Comparison of ENCODE assay signal across 26 cellular contexts in genomic region chr17:37637956-37638355, GRCh38.
"Had no signal": no experiment of that assay in that cellular context is flagged by ENCODE, and none has a peak within 500 bp of the region (broad histone marks: within the 10 kb centered on the region; RNA-seq: fewer than 3 reads in every experiment).

No MANE protein-coding gene starts in this region.

- H3K27me3 ChIP-seq: dorsolateral prefrontal cortex, esophagus muscularis mucosa, esophagus squamous epithelium, foreskin keratinocyte, gastrocnemius medialis, gastroesophageal sphincter, heart left ventricle, heart right ventricle, hepatocyte had no signal

- H2AFZ ChIP-seq: hepatocyte had no signal

- ATAC-seq: effector memory CD8-positive, alpha-beta T cell; esophagus mucosa; foreskin keratinocyte; gastrocnemius medialis; gastroesophageal sphincter; heart left ventricle; heart right ventricle had no signal

- DNase-seq: cortex of kidney; dermis blood vessel endothelial cell; dorsolateral prefrontal cortex; effector CD4-positive, alpha-beta T cell; effector CD8-positive, alpha-beta T cell; effector memory CD4-positive, alpha-beta T cell; effector memory CD8-positive, alpha-beta T cell; endodermal cell; erythroblast; esophagus squamous epithelium; foreskin fibroblast; foreskin keratinocyte; foreskin melanocyte; gastrocnemius medialis; glutamatergic neuron; head of caudate nucleus; heart left ventricle; heart right ventricle; hippocampal formation had no signal

- H3K9me3 Mint-ChIP-seq: dendritic cell treated with granulocyte-macrophage colony-stimulating factor and Interleukin-4, amounts not matched to agents 40 ng/mL and 50 ng/mL, for 4 days; effector memory CD8-positive, alpha-beta T cell had no signal

- H3K27ac ChIP-seq: coronary artery, dorsolateral prefrontal cortex, epithelial cell of prostate, esophagus muscularis mucosa, esophagus squamous epithelium, foreskin keratinocyte, gastrocnemius medialis, gastroesophageal sphincter, heart left ventricle, heart right ventricle, hepatocyte had no signal

- H3K4me2 ChIP-seq: hepatocyte had no signal

- H3K27ac Mint-ChIP-seq: dendritic cell treated with granulocyte-macrophage colony-stimulating factor and Interleukin-4, amounts not matched to agents 40 ng/mL and 50 ng/mL, for 4 days; effector memory CD8-positive, alpha-beta T cell; endodermal cell had no signal

- H3K9me3 ChIP-seq: esophagus muscularis mucosa, esophagus squamous epithelium, gastrocnemius medialis, gastroesophageal sphincter, heart left ventricle, heart right ventricle had no signal

- H3K27me3 Mint-ChIP-seq: dendritic cell treated with granulocyte-macrophage colony-stimulating factor and Interleukin-4, amounts not matched to agents 40 ng/mL and 50 ng/mL, for 4 days; effector memory CD8-positive, alpha-beta T cell had no signal

- H3K4me3 ChIP-seq: coronary artery, dorsolateral prefrontal cortex, esophagus muscularis mucosa, esophagus squamous epithelium, gastrocnemius medialis, gastroesophageal sphincter, heart left ventricle, heart right ventricle, hepatocyte had no signal

- H3K4me3 Mint-ChIP-seq: dendritic cell treated with granulocyte-macrophage colony-stimulating factor and Interleukin-4, amounts not matched to agents 40 ng/mL and 50 ng/mL, for 4 days; effector memory CD8-positive, alpha-beta T cell; endodermal cell had no signal
